In the genomic region with DNA sequence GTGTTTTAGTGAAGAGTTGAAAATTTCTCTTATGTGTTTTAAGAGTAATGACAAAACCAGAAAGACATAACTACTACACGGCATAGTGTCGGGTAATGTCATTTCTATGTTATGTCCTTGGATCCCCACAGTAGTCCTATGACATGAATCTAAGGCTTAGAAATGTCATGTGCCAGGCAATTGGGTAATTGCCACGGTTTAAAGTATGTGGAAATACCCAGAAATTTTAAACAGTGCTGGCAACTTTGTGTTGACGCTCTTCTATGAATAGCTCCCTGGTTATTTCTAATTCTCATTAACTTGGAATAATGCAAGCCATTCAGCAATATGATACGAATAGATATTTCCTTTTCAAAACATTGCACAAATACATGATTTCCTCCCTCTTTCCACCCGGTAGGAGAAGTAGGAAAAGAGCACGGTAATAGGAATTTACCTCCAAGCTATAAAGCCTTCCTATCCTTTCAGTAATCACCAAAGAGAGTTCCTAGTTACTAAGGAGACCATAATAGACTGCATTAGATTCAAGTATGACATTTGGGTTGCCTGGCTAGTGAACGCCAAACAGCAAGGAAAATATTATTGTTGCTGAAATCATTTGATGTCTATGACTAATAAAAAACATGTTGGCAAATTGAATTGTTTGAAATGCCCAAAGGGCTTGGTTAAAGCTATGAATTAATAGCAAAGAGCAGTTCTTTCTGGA, we compare ENCODE assay signal across 11 cellular contexts.
A peak's percentile ranks its signal among the peaks of the same experiment; 100 is the strongest.
DNase-seq lines count a peak whose midpoint lies in the region; ATAC-seq and TF ChIP-seq lines count a peak whose summit lies in the region.
"Had no signal": no experiment of that assay in that cellular context is flagged by ENCODE, and none has a peak within 500 bp of the region (broad histone marks: within the 10 kb centered on the region; RNA-seq: fewer than 3 reads in every experiment).

No MANE protein-coding gene starts in this region.

- 49 to 78% (median 69%) methylated on average over 8 of the region's 8 CpGs for WGBS in stomach, 5 donors

- H3K9me3 ChIP-seq in SK-N-MC (ENCODE audit: low read depth, low read length) (no peaks in the 10 kb centered on the region), stomach (no peaks in the 10 kb centered on the region)

- no peak for ATAC-seq in HG03280 (IDR thresholded peaks at IDR 0.05; ENCODE audit: unreplicated experiment)

- TF ChIP-seq POLR2A in stomach (IDR thresholded peaks at IDR 0.05), result no peak

- H3K4me3 ChIP-seq in SK-N-MC (0 out of 2 replicates have a peak overlapping the region, but pooled peaks have one; percentile 21), stomach (no peak overlapping the region)

- TF ChIP-seq CTCF in stomach (IDR thresholded peaks at IDR 0.05), result no peak

- peak; percentile 28 for DNase-seq in Caki2 (ENCODE audit: low read depth)
- DNase-seq in SK-N-MC (ENCODE audit: low read depth, low spot score), result no peak
- DNase-seq in fibroblast of gingiva (ENCODE audit: low read depth), result peak; percentile 93
- DNase-seq in renal cortical epithelial cell (ENCODE audit: low read depth), result peak; percentile 82
- no peak for DNase-seq in NCI-H524 (lab: John Stamatoyannopoulos, UW)
- no peak for DNase-seq in NCI-H446 treated with DMSO at 0.1 percent for 48 hours (lab: John Stamatoyannopoulos, UW)
- DNase-seq in stomach, result no peak
- DNase-seq: activated CD4-positive, CD25-positive, alpha-beta regulatory T cell treated with anti-CD3 and anti-CD28 coated beads, Interleukin-2, amount 50 U/mL, for 72 hours; NCI-H748 treated with DMSO at 0.1 percent for 48 hours; retina had no signal

- H3K9ac ChIP-seq in SK-N-MC (ENCODE audit: insufficient read length), result no peak overlapping the region

- H3K27ac ChIP-seq in SK-N-MC (no peak overlapping the region), stomach (peak overlapping the region in 1 of 5 donors; percentile 55)

- H3K36me3 ChIP-seq in SK-N-MC (ENCODE audit: insufficient read depth, low read length), result no peaks in the 10 kb centered on the region
- H3K36me3 ChIP-seq in stomach, result no peaks in the 10 kb centered on the region

- in situ Hi-C loops in Caki2 (cut with HindIII; ENCODE audit: low pct_unique_long_range_greater_than_20kb, low sequenced_read_pairs), result no loop called here

- peaks cover 8 to 37% (median 21%) of the 10 kb centered on the region in 4 donors for H3K4me1 ChIP-seq in stomach

- no peak for TF ChIP-seq EP300 in stomach (IDR thresholded peaks at IDR 0.05)

- intact Hi-C loops in stomach (cut with DNase I; ENCODE audit: low total_unique reads), result no loop called here

- no peaks in the 10 kb centered on the region for H3K27me3 ChIP-seq in stomach

Comparison
In these comparisons a context has a peak if more than half of its experiments do, and no peak if none do; other contexts are left out.
1. DNase-seq: peak in Caki2 (single experiment), fibroblast of gingiva (single experiment) and renal cortical epithelial cell (single experiment); none in SK-N-MC (single experiment), NCI-H524 (0 of 2), NCI-H446 treated with DMSO at 0.1 percent for 48 hours (single experiment) and stomach (single experiment).